Comparison of ENCODE assay signal across 1 cellular context in the genomic region with DNA sequence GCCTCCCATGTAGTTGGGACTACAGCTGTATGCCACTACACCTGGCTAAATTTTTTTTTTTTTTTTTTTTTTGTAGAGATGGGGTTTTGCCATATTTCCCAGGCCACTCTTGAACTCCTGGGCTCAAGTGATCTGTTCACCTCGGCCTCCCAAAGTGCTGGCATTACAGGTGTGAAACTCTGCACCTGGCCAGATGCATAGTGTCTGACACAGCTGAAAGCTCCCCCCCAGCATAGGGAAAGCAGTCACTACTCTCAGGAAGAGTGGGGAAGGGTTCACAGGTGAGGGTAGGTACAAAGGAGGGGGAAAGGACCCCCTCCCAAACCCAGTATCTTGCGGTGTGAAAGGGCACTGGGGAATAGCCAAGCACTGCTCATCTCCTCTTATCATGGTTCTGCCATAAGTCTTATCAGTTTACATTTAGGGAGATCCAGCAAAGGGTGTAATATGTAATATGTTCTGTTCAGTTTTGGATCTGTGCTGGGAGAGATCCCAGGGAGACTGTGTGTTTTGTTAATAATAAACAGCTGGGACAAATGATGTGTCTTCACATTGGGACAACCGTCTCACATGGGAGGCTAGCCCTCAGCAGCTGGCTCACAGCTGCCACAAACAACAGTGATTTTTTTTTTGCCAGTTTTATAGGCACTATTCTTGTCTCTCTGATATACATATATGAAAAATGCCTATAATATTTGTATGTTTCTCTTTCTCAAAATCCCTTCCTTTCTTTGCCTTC.
TF ChIP-seq lines count a peak whose summit lies in the region.

No MANE protein-coding gene starts in this region.

TF ChIP-seq in H1, 55 proteins besides CTCF, POLR2A, EP300 and RAD21:
- TF ChIP-seq GTF2F1 (IDR thresholded peaks at IDR 0.05; ENCODE audit: borderline replicate concordance, low read depth, low read length), result no peak
- TF ChIP-seq CTBP2 (IDR thresholded peaks at IDR 0.05; ENCODE audit: borderline replicate concordance, insufficient read depth, insufficient read length, low read length), result no peak
- no peak for TF ChIP-seq JUN (IDR thresholded peaks at IDR 0.05; ENCODE audit: low read depth, low read length)
